In the genomic region with DNA sequence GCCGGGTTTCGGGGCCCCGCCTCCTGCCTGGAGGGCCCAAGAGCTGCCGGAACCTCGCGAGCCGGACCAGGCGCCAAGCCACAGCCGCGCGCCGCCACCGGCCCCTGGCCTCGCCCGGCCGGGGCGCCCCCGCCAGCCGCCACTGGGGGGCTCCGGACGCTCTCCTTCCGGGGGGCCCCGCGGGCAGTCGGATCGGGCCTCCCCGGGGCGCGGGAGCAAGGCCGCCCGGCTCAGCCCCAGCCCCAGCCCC, we compare ENCODE assay signal across 7 cellular contexts.
DNase-seq lines count a peak whose midpoint lies in the region; ATAC-seq and TF ChIP-seq lines count a peak whose summit lies in the region.

No MANE protein-coding gene starts in this region.

- ATAC-seq in GM19395 (IDR thresholded peaks at IDR 0.05; ENCODE audit: unreplicated experiment), result peak; percentile 53

- H3K9me3 Mint-ChIP-seq in nephron, result peaks cover 8% of the 10 kb centered on the region

- H3K4me3 ChIP-seq in KMS-11 (IDR thresholded peaks at IDR 0.05; ENCODE audit: insufficient read depth, low read depth, low read length) (no peak overlapping the region), fibroblast of pulmonary artery (replicated peaks; ENCODE audit: low read depth, low read length) (peak overlapping the region; percentile 55)

- peak overlapping the region; percentile 62 for H3K4me2 ChIP-seq in KMS-11

- peak overlapping the region; percentile 99 for H3K27ac ChIP-seq in KMS-11

- peak overlapping the region; percentile 91 to 94 (median 93) for H3K27ac Mint-ChIP-seq in nephron

- no peaks in the 10 kb centered on the region for H3K27me3 ChIP-seq in KMS-11 (ENCODE audit: insufficient read depth, low read depth)

- DNase-seq in DMS 273 treated with DMSO at 0.1 percent for 48 hours (lab: John Stamatoyannopoulos, UW), result peak; percentile 40
- peak; percentile 33 for DNase-seq in activated CD4-positive, CD25-positive, alpha-beta regulatory T cell treated with anti-CD3 and anti-CD28 coated beads, Interleukin-2, amount 50 U/mL, for 16 hours (ENCODE audit: low read depth, low spot score)
- peak; percentile 84 for DNase-seq in fibroblast of pulmonary artery (ENCODE audit: low read depth)
- no peak for DNase-seq in effector CD8-positive, alpha-beta T cell (lab: John Stamatoyannopoulos, UW)

- H3K4me1 ChIP-seq in KMS-11 (ENCODE audit: low read depth, poor library complexity, severe bottlenecking), result peaks cover 20% of the 10 kb centered on the region

- peaks cover 38% of the 10 kb centered on the region for H3K4me1 Mint-ChIP-seq in nephron

- no peaks in the 10 kb centered on the region for H3K79me2 ChIP-seq in KMS-11 (ENCODE audit: insufficient read depth, low read depth)

- no peaks in the 10 kb centered on the region for H3K27me3 Mint-ChIP-seq in nephron (ENCODE audit: low read depth)

- H3K9ac ChIP-seq in KMS-11, result peak overlapping the region; percentile 98

- no peak for TF ChIP-seq CTCF in KMS-11 (conservative IDR thresholded peaks at IDR 0.05; ENCODE audit: low read depth, low read length)
- no peak for TF ChIP-seq CTCF in fibroblast of pulmonary artery (IDR thresholded peaks at IDR 0.05; ENCODE audit: low read length, missing control alignments)
- peak; percentile 31 to 55 (median 33) for TF ChIP-seq CTCF in nephron (IDR thresholded peaks at IDR 0.05; ENCODE audit: unreplicated experiment in 3 of 3)

- peak overlapping the region; percentile 51 for H2AFZ ChIP-seq in KMS-11 (ENCODE audit: low read depth)

- H3K4me3 Mint-ChIP-seq in nephron, result peak overlapping the region; percentile 74 to 89 (median 82)

- peaks cover 3% of the 10 kb centered on the region for H3K36me3 Mint-ChIP-seq in nephron (ENCODE audit: low read depth)

- no peaks in the 10 kb centered on the region for H4K20me1 ChIP-seq in KMS-11 (ENCODE audit: insufficient read depth)

- H3K36me3 ChIP-seq in KMS-11 (ENCODE audit: insufficient read depth), result no peaks in the 10 kb centered on the region

Comparison
In these comparisons a context has a peak if more than half of its experiments do, and no peak if none do; other contexts are left out.
1. CTCF ChIP-seq: peak in nephron (3 of 3); none in KMS-11 (single experiment) and fibroblast of pulmonary artery (single experiment).